ENCODE assay signal across 20 cellular contexts in the genomic region with DNA sequence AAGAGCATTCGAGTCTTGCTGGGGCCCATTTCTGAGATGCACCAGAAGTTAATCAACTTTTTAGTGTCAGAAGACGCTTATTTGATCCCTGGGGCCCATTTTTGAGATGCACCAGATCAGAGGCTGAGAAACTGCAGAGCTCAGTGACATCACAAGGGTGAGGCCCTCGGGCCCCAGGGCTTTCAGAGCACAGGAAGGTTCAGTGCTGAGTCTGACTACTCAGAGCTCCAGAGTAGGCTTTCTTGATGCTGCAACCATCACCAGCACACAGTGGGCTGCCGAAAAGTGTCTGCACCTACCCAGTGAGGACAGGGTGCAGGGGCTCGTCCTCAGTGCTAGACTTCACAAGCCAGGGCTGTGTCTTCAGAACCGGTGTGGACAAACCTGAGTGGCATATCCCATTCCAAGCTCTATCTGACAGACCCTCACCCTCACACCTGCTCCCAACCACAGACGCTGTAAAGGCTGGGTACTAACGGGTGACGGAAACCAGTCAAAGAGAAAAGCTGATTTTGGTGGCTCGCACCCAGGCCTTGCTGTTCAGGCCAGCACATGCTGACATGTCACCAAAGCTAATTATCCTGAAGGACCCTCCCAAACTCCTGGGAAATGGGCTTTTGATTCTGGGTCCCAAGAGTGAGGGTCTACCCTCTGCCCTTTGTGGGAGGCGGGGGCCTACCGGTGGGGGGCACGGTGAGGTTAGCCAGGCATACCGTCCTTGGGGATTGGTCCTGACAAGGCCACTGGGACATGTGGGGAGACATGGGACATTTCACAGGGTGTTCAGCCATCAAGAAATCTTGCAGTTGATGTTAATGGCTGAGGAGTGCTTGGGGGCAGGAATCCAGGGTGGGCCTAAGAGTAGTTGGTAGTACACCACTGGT.
A peak's percentile ranks its signal among the peaks of the same experiment; 100 is the strongest.
DNase-seq lines count a peak whose midpoint lies in the region; ATAC-seq, FAIRE-seq and TF ChIP-seq lines count a peak whose summit lies in the region.
"Had no signal": no experiment of that assay in that cellular context is flagged by ENCODE, and none has a peak within 500 bp of the region (broad histone marks: within the 10 kb centered on the region; RNA-seq: fewer than 3 reads in every experiment).

No MANE protein-coding gene starts in this region.

- DNase-seq in D341Med (ENCODE audit: low spot score) (peak; percentile 15), GM12878 (ENCODE audit: low read depth, low spot score) (no peak), neural crest cell (ENCODE audit: low read depth, low spot score) (no peak), SKM-1 treated with dmso at 0.1 percent for 144 hours (lab: John Stamatoyannopoulos, UW; ENCODE audit: unreplicated experiment) (no peak), amygdala (lab: John Stamatoyannopoulos, UW) (no peak), ACHN (no peak)
- DNase-seq: CD8-positive, alpha-beta T cell; DMS153; GDM1; H7; NCI-H1105; NCI-H146; NCI-H2029; NCI-H226; NCI-H510A treated with DMSO at 0.1 percent for 48 hours; NCI-H748 treated with DMSO at 0.1 percent for 48 hours had no signal

- SMC1A ChIA-PET in GM12878 (lab: Charles Lee; ENCODE audit: uncharacterized antibody, unreplicated experiment) = interaction anchor here (1.0 to 3.2 kb wide), 3 partner anchors 9 to 803 kb away, joined by 3 to 60 read pairs (median 3); no protein-coding TSS in a partner anchor

- peak overlapping the region; percentile 24 for H3K27ac Mint-ChIP-seq in neural crest cell (ENCODE audit: unreplicated experiment)
- H3K27ac Mint-ChIP-seq: CD8-positive, alpha-beta T cell; IgD-negative memory B cell had no signal

- no peak for TF ChIP-seq RAD21 in GM12878 (IDR thresholded peaks at IDR 0.05; ENCODE audit: insufficient read depth, low read depth, low read length)

- CTCF ChIA-PET in GM12878 (lab: Yijun Ruan, JAX) = interaction anchor here (2.3 to 11.1 kb wide), 2 partner anchors 80 to 804 kb away, joined by 6 to 170 read pairs; no protein-coding TSS in a partner anchor

- H3K36me3 Mint-ChIP-seq in neural crest cell (ENCODE audit: low read depth) = no peaks in the 10 kb centered on the region
- H3K36me3 Mint-ChIP-seq: IgD-negative memory B cell had no signal

- H3K27me3 Mint-ChIP-seq in neural crest cell (ENCODE audit: low read depth) = no peaks in the 10 kb centered on the region
- H3K27me3 Mint-ChIP-seq: IgD-negative memory B cell had no signal

- ATAC-seq in GM12878 = no peak
- no peak for ATAC-seq in GM21619 (IDR thresholded peaks at IDR 0.05; ENCODE audit: unreplicated experiment)
- ATAC-seq: CD8-positive, alpha-beta T cell had no signal

- no peaks in the 10 kb centered on the region for H3K9me3 ChIP-seq in BLaER1
- H3K9me3 ChIP-seq in GM12878 (replicated peaks; ENCODE audit: control insufficient read depth, insufficient read depth, low read length) = no peaks in the 10 kb centered on the region
- H3K9me3 ChIP-seq: SJSA1 had no signal

- no peak for TF ChIP-seq EP300 in GM12878 (IDR thresholded peaks at IDR 0.05; ENCODE audit: borderline replicate concordance in 1 of 2, control insufficient read depth in 1 of 2, low read depth in 2 of 2, low read length in 2 of 2)

- H3K9me3 Mint-ChIP-seq in neural crest cell = peaks cover 4% of the 10 kb centered on the region
- H3K9me3 Mint-ChIP-seq: CD8-positive, alpha-beta T cell; IgD-negative memory B cell had no signal

- no peaks in the 10 kb centered on the region for H3K79me2 ChIP-seq in GM12878 (ENCODE audit: control insufficient read depth, insufficient read depth, low read length)

- RAD21 ChIA-PET in GM12878 (lab: Charles Lee; ENCODE audit: unreplicated experiment) = interaction anchor here (0.6 to 1.0 kb wide), 2 partner anchors 379 to 1779 kb away, joined by 3 to 4 read pairs; no protein-coding TSS in a partner anchor

- TF ChIP-seq CTCF in GM12878 (IDR thresholded peaks at IDR 0.05 in 2 of 3, conservative IDR thresholded peaks at IDR 0.05 in 1 of 3; ENCODE audit: control insufficient read depth in 2 of 3, extremely low read depth in 1 of 3, insufficient read depth in 1 of 3, low read depth in 3 of 3, low read length in 3 of 3) (no peak), neural crest cell (conservative IDR thresholded peaks at IDR 0.05) (no peak)

- H3K4me3 ChIP-seq in BLaER1 (no peak overlapping the region), GM12878 (no peak overlapping the region)
- H3K4me3 ChIP-seq: SJSA1 had no signal

- no peak overlapping the region for H3K27ac ChIP-seq in BLaER1
- no peak overlapping the region for H3K27ac ChIP-seq in GM12878 (ENCODE audit: control insufficient read depth, insufficient read depth)
- H3K27ac ChIP-seq: SJSA1 had no signal

- H3K4me1 ChIP-seq in BLaER1 (peaks cover 31% of the 10 kb centered on the region), GM12878 (ENCODE audit: control insufficient read depth, insufficient read depth, low read length) (peaks cover 4% of the 10 kb centered on the region; the same call in 1 of the 2 replicates)
- H3K4me1 ChIP-seq: SJSA1 had no signal

- no TSS peak for BruUV-seq in GM12878 (replicated peaks; lab: Mats Ljungman, UMichigan)

- H3K36me3 ChIP-seq in BLaER1 (no peaks in the 10 kb centered on the region), GM12878 (ENCODE audit: control insufficient read depth in 2 of 2, insufficient read depth in 2 of 2, low read length in 1 of 2) (no peaks in the 10 kb centered on the region)
- H3K36me3 ChIP-seq: SJSA1 had no signal

- TF ChIP-seq POLR2A in GM12878 (IDR thresholded peaks at IDR 0.05; ENCODE audit: low read depth, low read length) = peak; percentile 25; the same call in 1 of the 2 replicates

- in situ Hi-C loops in GM12878 (cut with MboI) = loop anchor here (5.0 kb wide), 1 partner anchor 801 kb away; no protein-coding TSS in a partner anchor
- in situ Hi-C loops in ACHN (cut with HindIII; ENCODE audit: low pct_ligation_motif_present, low pct_unique_long_range_greater_than_20kb, low sequenced_read_pairs) = no loop called here

- intact Hi-C loops in GM12878 (cut with micrococcal nuclease; ENCODE audit: unreplicated experiment) = loop anchor here (5.0 to 10.0 kb wide), 3 partner anchors 136 to 513 kb away; no protein-coding TSS in a partner anchor

- FAIRE-seq in GM12878 (lab: Jason Lieb, UNC) = no peak

- POLR2A ChIA-PET in GM12878 (lab: Charles Lee) = no interaction called here

- no peak overlapping the region for H3K4me3 Mint-ChIP-seq in neural crest cell
- H3K4me3 Mint-ChIP-seq: CD8-positive, alpha-beta T cell; IgD-negative memory B cell had no signal

- H3K9ac ChIP-seq in BLaER1 (no peak overlapping the region), GM12878 (ENCODE audit: control insufficient read depth, insufficient read depth, low read length) (no peak overlapping the region)

- no peak overlapping the region for H2AFZ ChIP-seq in GM12878 (ENCODE audit: control insufficient read depth, low read depth, low read length)

- H3K4me1 Mint-ChIP-seq in neural crest cell = peaks cover 11% of the 10 kb centered on the region

- H4K20me1 ChIP-seq in BLaER1 = no peaks in the 10 kb centered on the region
- H4K20me1 ChIP-seq in GM12878 (ENCODE audit: control insufficient read depth, insufficient read depth) = no peaks in the 10 kb centered on the region

- WGBS in GM12878 (ENCODE audit: insufficient coverage, insufficient replicate concordance, low lambda C conversion rate, missing lambda C conversion rate) = 58% methylated on average over 14 of the region's 14 CpGs

- H3K27me3 ChIP-seq in BLaER1 = no peaks in the 10 kb centered on the region
- no peaks in the 10 kb centered on the region for H3K27me3 ChIP-seq in GM12878 (replicated peaks in 1 of 2; ENCODE audit: control insufficient read depth in 2 of 2, insufficient read depth in 2 of 2, low read length in 1 of 2)
- H3K27me3 ChIP-seq: SJSA1 had no signal

- H3K4me2 ChIP-seq in BLaER1 (peak overlapping the region; percentile 64), GM12878 (ENCODE audit: control insufficient read depth, insufficient read depth) (no peak overlapping the region)

TF ChIP-seq in GM12878, 131 proteins besides CTCF, POLR2A, EP300 and RAD21:
- TF ChIP-seq JUNB (IDR thresholded peaks at IDR 0.05) (no peak), KLF5 (IDR thresholded peaks at IDR 0.05; ENCODE audit: partially characterized antibody) (no peak), ATF7 (IDR thresholded peaks at IDR 0.05; ENCODE audit: low read depth) (no peak)
- TF ChIP-seq, protein P1, sequence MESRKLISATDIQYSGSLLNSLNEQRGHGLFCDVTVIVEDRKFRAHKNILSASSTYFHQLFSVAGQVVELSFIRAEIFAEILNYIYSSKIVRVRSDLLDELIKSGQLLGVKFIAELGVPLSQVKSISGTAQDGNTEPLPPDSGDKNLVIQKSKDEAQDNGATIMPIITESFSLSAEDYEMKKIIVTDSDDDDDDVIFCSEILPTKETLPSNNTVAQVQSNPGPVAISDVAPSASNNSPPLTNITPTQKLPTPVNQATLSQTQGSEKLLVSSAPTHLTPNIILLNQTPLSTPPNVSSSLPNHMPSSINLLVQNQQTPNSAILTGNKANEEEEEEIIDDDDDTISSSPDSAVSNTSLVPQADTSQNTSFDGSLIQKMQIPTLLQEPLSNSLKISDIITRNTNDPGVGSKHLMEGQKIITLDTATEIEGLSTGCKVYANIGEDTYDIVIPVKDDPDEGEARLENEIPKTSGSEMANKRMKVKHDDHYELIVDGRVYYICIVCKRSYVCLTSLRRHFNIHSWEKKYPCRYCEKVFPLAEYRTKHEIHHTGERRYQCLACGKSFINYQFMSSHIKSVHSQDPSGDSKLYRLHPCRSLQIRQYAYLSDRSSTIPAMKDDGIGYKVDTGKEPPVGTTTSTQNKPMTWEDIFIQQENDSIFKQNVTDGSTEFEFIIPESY (IDR thresholded peaks at IDR 0.05) = no peak
TF ChIP-seq in GM12878: peak in this region for 0.
